ENCODE assay signal across 9 cellular contexts in the genomic region with DNA sequence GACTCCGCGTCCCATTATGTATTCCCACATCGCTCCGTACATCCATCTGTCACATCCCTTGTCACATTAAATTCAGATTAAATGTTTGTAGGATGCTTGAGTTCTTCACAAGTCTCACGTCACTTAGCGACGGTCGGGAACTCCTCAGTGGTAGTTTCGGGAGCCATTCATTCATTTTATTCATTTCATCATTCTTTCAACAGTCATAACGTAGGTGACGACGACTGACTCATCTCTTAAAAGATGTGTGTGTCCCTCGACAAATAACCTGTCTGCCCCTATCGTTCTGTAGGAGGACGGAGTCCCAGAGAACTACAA. TPM values are rescaled to one million over a fixed set of nuclear protein-coding genes. Genes with fewer than 3 reads are reported as not detected.
DNase-seq lines count a peak whose midpoint lies in the region; ATAC-seq, FAIRE-seq and TF ChIP-seq lines count a peak whose summit lies in the region.
"Had no signal": no experiment of that assay in that cellular context is flagged by ENCODE, and none has a peak within 500 bp of the region (broad histone marks: within the 10 kb centered on the region; RNA-seq: fewer than 3 reads in every experiment).

No MANE protein-coding gene starts in this region.

- H3K9me3 Mint-ChIP-seq in activated naive CD4-positive, alpha-beta T cell treated with anti-CD3 and anti-CD28 coated beads, Interleukin-2, amount 10 ng/mL, durations not matched to agents 7 days and 5 days = no peaks in the 10 kb centered on the region
- H3K9me3 Mint-ChIP-seq in memory B cell = no peaks in the 10 kb centered on the region

- TF ChIP-seq CTCF in GM12878 (IDR thresholded peaks at IDR 0.05 in 2 of 3, conservative IDR thresholded peaks at IDR 0.05 in 1 of 3; ENCODE audit: control insufficient read depth in 2 of 3, extremely low read depth in 1 of 3, insufficient read depth in 1 of 3, low read depth in 3 of 3, low read length in 3 of 3) = no peak
- no peak for TF ChIP-seq CTCF in upper lobe of right lung (IDR thresholded peaks at IDR 0.05)

- no peak for ATAC-seq in GM12878
- no peak for ATAC-seq in memory B cell (ENCODE audit: low read depth)
- ATAC-seq in upper lobe of right lung = no peak

- no peak for DNase-seq in activated naive CD4-positive, alpha-beta T cell treated with anti-CD3 and anti-CD28 coated beads, Interleukin-2, amount 10 ng/mL, durations not matched to agents 7 days and 5 days
- DNase-seq in activated naive CD4-positive, alpha-beta T cell treated with Interleukin-2 at 50 U/mL for 16 hours = no peak
- DNase-seq in GM12878 (ENCODE audit: low read depth, low spot score) (no peak), memory B cell (ENCODE audit: low spot score in 2 of 2) (no peak), upper lobe of right lung (no peak), SW 1271 (lab: John Stamatoyannopoulos, UW) (no peak), SIG-M5 (lab: John Stamatoyannopoulos, UW) (no peak)
- no peak for DNase-seq in stimulated activated naive CD4-positive, alpha-beta T cell (lab: John Stamatoyannopoulos, UW)

- no peak for TF ChIP-seq RAD21 in GM12878 (IDR thresholded peaks at IDR 0.05; ENCODE audit: insufficient read depth, low read depth, low read length)

- peaks cover 24% of the 10 kb centered on the region for H3K36me3 Mint-ChIP-seq in activated naive CD4-positive, alpha-beta T cell treated with anti-CD3 and anti-CD28 coated beads, Interleukin-2, amount 10 ng/mL, durations not matched to agents 7 days and 5 days
- peaks cover 2% of the 10 kb centered on the region for H3K36me3 Mint-ChIP-seq in memory B cell

- H2AFZ ChIP-seq in GM12878 (ENCODE audit: control insufficient read depth, low read depth, low read length) = peak overlapping the region; percentile 96

- peaks cover 23% of the 10 kb centered on the region for H3K79me2 ChIP-seq in GM12878 (ENCODE audit: control insufficient read depth, insufficient read depth, low read length)

- no TSS peak for BruUV-seq in GM12878 (replicated peaks; lab: Mats Ljungman, UMichigan)

- CTCF ChIA-PET in activated naive CD4-positive, alpha-beta T cell treated with anti-CD3 and anti-CD28 coated beads, Interleukin-2, amount 10 ng/mL, durations not matched to agents 7 days and 5 days (lab: Charles Lee) = no interaction called here
- CTCF ChIA-PET in GM12878 (lab: Yijun Ruan, JAX) = no interaction called here

- H3K27ac ChIP-seq in GM12878 (ENCODE audit: control insufficient read depth, insufficient read depth) = no peak overlapping the region
- no peak overlapping the region for H3K27ac ChIP-seq in upper lobe of right lung

- in situ Hi-C loops in GM12878 (cut with MboI) = no loop called here

- no peaks in the 10 kb centered on the region for H4K20me1 ChIP-seq in GM12878 (ENCODE audit: control insufficient read depth, insufficient read depth)

- peaks cover 16% of the 10 kb centered on the region for H3K27me3 Mint-ChIP-seq in activated naive CD4-positive, alpha-beta T cell treated with anti-CD3 and anti-CD28 coated beads, Interleukin-2, amount 10 ng/mL, durations not matched to agents 7 days and 5 days
- peaks cover 2% of the 10 kb centered on the region for H3K27me3 Mint-ChIP-seq in memory B cell

- TF ChIP-seq POLR2A in GM12878 (IDR thresholded peaks at IDR 0.05; ENCODE audit: low read depth, low read length) = no peak

- peaks cover 32% of the 10 kb centered on the region for H3K4me1 Mint-ChIP-seq in activated naive CD4-positive, alpha-beta T cell treated with anti-CD3 and anti-CD28 coated beads, Interleukin-2, amount 10 ng/mL, durations not matched to agents 7 days and 5 days
- H3K4me1 Mint-ChIP-seq in memory B cell = peaks cover 7% of the 10 kb centered on the region

- H3K4me1 ChIP-seq in GM12878 (ENCODE audit: control insufficient read depth, insufficient read depth, low read length) (no peaks in the 10 kb centered on the region), upper lobe of right lung (peaks cover 7% of the 10 kb centered on the region)

- POLR2A ChIA-PET in GM12878 (lab: Charles Lee) = no interaction called here

- H3K4me3 ChIP-seq in GM12878 (peak overlapping the region; percentile 74; the same call in 1 of the 2 replicates), upper lobe of right lung (peak overlapping the region; percentile 79)

- 13% methylated on average over 15 of the region's 15 CpGs for WGBS in GM12878 (ENCODE audit: insufficient coverage, insufficient replicate concordance, low lambda C conversion rate, missing lambda C conversion rate)

- RAD21 ChIA-PET in GM12878 (lab: Charles Lee; ENCODE audit: unreplicated experiment) = no interaction called here

- H3K27me3 ChIP-seq in GM12878 (replicated peaks in 1 of 2; ENCODE audit: control insufficient read depth in 2 of 2, insufficient read depth in 2 of 2, low read length in 1 of 2) (no peaks in the 10 kb centered on the region), upper lobe of right lung (no peaks in the 10 kb centered on the region)

- H3K27ac Mint-ChIP-seq in activated naive CD4-positive, alpha-beta T cell treated with anti-CD3 and anti-CD28 coated beads, Interleukin-2, amount 10 ng/mL, durations not matched to agents 7 days and 5 days = peak overlapping the region; percentile 91
- peak overlapping the region; percentile 96 for H3K27ac Mint-ChIP-seq in memory B cell

- no peak for FAIRE-seq in GM12878 (lab: Jason Lieb, UNC)

- H3K36me3 ChIP-seq in GM12878 (ENCODE audit: control insufficient read depth in 2 of 2, insufficient read depth in 2 of 2, low read length in 1 of 2) = no peaks in the 10 kb centered on the region
- H3K36me3 ChIP-seq in upper lobe of right lung = peaks cover 28% of the 10 kb centered on the region

- no peak overlapping the region for H3K9ac ChIP-seq in GM12878 (ENCODE audit: control insufficient read depth, insufficient read depth, low read length)

- H3K4me2 ChIP-seq in GM12878 (ENCODE audit: control insufficient read depth, insufficient read depth) = peak overlapping the region; percentile 58

- no peak for TF ChIP-seq EP300 in GM12878 (IDR thresholded peaks at IDR 0.05; ENCODE audit: borderline replicate concordance in 1 of 2, control insufficient read depth in 1 of 2, low read depth in 2 of 2, low read length in 2 of 2)

- intact Hi-C loops in GM12878 (cut with micrococcal nuclease; ENCODE audit: unreplicated experiment) = loop anchor here (2.0 to 5.0 kb wide), 3 partner anchors 143 to 682 kb away; a partner anchor contains a TSS
- intact Hi-C loops in upper lobe of right lung (cut with DNase I) = no loop called here

- SMC1A ChIA-PET in GM12878 (lab: Charles Lee; ENCODE audit: uncharacterized antibody, unreplicated experiment) = no interaction called here

- peak overlapping the region; percentile 95 for H3K4me3 Mint-ChIP-seq in activated naive CD4-positive, alpha-beta T cell treated with anti-CD3 and anti-CD28 coated beads, Interleukin-2, amount 10 ng/mL, durations not matched to agents 7 days and 5 days
- peak overlapping the region; percentile 95 for H3K4me3 Mint-ChIP-seq in memory B cell

- H3K9me3 ChIP-seq in GM12878 (replicated peaks; ENCODE audit: control insufficient read depth, insufficient read depth, low read length) (no peaks in the 10 kb centered on the region), upper lobe of right lung (no peaks in the 10 kb centered on the region)

TF ChIP-seq in GM12878, 131 proteins besides CTCF, POLR2A, EP300 and RAD21 (continues in another document):
- no peak for TF ChIP-seq BCL11A (IDR thresholded peaks at IDR 0.05; ENCODE audit: low read depth, low read length)
- no peak for TF ChIP-seq ZNF217 (IDR thresholded peaks at IDR 0.05)

RNA-seq across cellular contexts. Expression of a gene that starts 0.3 kb away (rescaled TPM):
- total RNA-seq in GM12878 (2013; cell fraction: nucleolus; rRNA removed) = 40.0 and 42.4 TPM in 2 replicates
- total RNA-seq in GM12878 (2014; rRNA removed) = 45.5 and 46.9 TPM in 2 replicates
- 37.6 and 43.0 TPM in 2 replicates for total RNA-seq in GM12878 (2014; rRNA removed; fragmentation: Illumina TruSeq; extraction: Trizol)
- total RNA-seq in GM12878 (2021) = 63.0 and 65.1 TPM in 2 replicates
- 23.8 TPM for polyA plus RNA-seq in GM12878 (2011; ENCODE audit: low read depth)
- polyA plus RNA-seq in GM12878 (2011; rRNA removed) = 45.2 and 45.6 TPM in 2 replicates
- polyA plus RNA-seq in GM12878 (2011; cell fraction: cytosol; rRNA removed) = 37.1 and 59.6 TPM in 2 replicates
- polyA plus RNA-seq in GM12878 (2011; cell fraction: nucleus; rRNA removed) = 35.1 and 46.4 TPM in 2 replicates
- polyA plus RNA-seq in GM12878 (2012) = 31.6 and 39.6 TPM in 2 replicates
- 42.4 and 46.3 TPM in 2 replicates for polyA plus RNA-seq in GM12878 (2014; fragmentation: Illumina TruSeq; extraction: Trizol)
- 10 to 100 TPM; 30.6 to 39.1 TPM for polyA plus RNA-seq in GM12878 (2014; fragmentation: Nextera tagmentation; extraction: Ambion mirVana)
- 56.1 and 60.2 TPM in 2 replicates for polyA plus RNA-seq in GM12878 (2014; rRNA removed)
- polyA plus RNA-seq in GM12878 (2016; fragmentation: Nextera tagmentation; extraction: Ambion mirVana) = 100 to 1,000 TPM in 1 of 2 experiments, 10 to 100 TPM in 1; 93.7 to 107 TPM
- polyA minus RNA-seq in GM12878 (2011; rRNA and poly(A)+ RNA removed) = 48.5 and 79.9 TPM in 2 replicates
- polyA minus RNA-seq in GM12878 (2011; cell fraction: cytosol; rRNA and poly(A)+ RNA removed) = 48.1 and 65.5 TPM in 2 replicates
- 20.3 and 27.9 TPM in 2 replicates for polyA minus RNA-seq in GM12878 (2011; cell fraction: nucleus; rRNA and poly(A)+ RNA removed)
- 45.4 TPM for total RNA-seq in upper lobe of right lung

RNA-seq across cellular contexts. Expression of a gene that starts 59.1 kb away (rescaled TPM):
- total RNA-seq in GM12878 (2013; cell fraction: nucleolus; rRNA removed) = 4.4 and 5.4 TPM in 2 replicates
- under 0.01 TPM in 1 of 2 replicates, not detected in the other for total RNA-seq in GM12878 (2014; rRNA removed)
- 0.09 and 0.14 TPM in 2 replicates for total RNA-seq in GM12878 (2014; rRNA removed; fragmentation: Illumina TruSeq; extraction: Trizol)
- 6.0 and 8.9 TPM in 2 replicates for total RNA-seq in GM12878 (2021)
- polyA plus RNA-seq in GM12878 (2011; ENCODE audit: low read depth) = 0.34 TPM
- polyA plus RNA-seq in GM12878 (2011; rRNA removed) = 0.94 and 0.95 TPM in 2 replicates
- polyA plus RNA-seq in GM12878 (2011; cell fraction: cytosol; rRNA removed) = 0.51 and 0.59 TPM in 2 replicates
- polyA plus RNA-seq in GM12878 (2011; cell fraction: nucleus; rRNA removed) = 2.3 and 4.6 TPM in 2 replicates
- 0.26 and 0.49 TPM in 2 replicates for polyA plus RNA-seq in GM12878 (2012)
- 0.06 TPM in 1 of 2 replicates, not detected in the other for polyA plus RNA-seq in GM12878 (2014; fragmentation: Illumina TruSeq; extraction: Trizol)
- under 1 TPM; 0.02 to 0.05 TPM for polyA plus RNA-seq in GM12878 (2014; fragmentation: Nextera tagmentation; extraction: Ambion mirVana)
- 0.01 and 0.03 TPM in 2 replicates for polyA plus RNA-seq in GM12878 (2014; rRNA removed)
- under 1 TPM in 1 of 2 experiments, not detected in 1; 0.01 TPM for polyA plus RNA-seq in GM12878 (2016; fragmentation: Nextera tagmentation; extraction: Ambion mirVana)
- 0.51 and 0.77 TPM in 2 replicates for polyA minus RNA-seq in GM12878 (2011; rRNA and poly(A)+ RNA removed)
- polyA minus RNA-seq in GM12878 (2011; cell fraction: cytosol; rRNA and poly(A)+ RNA removed) = not detected in 2 replicates
- 0.38 and 0.73 TPM in 2 replicates for polyA minus RNA-seq in GM12878 (2011; cell fraction: nucleus; rRNA and poly(A)+ RNA removed)
- total RNA-seq in upper lobe of right lung = 1.3 TPM
- total RNA-seq: Daoy had no signal
